In the genomic region with DNA sequence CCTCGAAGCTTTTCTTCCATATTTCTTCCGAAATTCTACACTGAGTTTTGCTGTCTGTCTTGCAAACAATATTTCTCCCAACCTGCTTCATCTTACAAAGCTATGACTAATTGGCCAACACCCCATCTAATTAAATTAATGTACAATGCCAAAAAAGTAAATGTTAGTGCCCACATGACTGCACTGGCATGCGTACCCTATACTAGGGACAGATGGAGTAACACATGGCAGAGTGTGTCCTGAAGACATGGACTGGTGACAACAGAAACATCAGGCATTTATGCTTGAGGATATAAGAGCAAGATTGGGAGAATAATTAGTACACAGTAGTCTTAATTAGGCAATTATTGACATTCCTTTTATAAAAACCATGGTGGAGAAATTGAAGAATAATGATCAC, we compare ENCODE assay signal across 27 cellular contexts.
"Had no signal": no experiment of that assay in that cellular context is flagged by ENCODE, and none has a peak within 500 bp of the region (broad histone marks: within the 10 kb centered on the region; RNA-seq: fewer than 3 reads in every experiment).

No MANE protein-coding gene starts in this region.

- H3K4me2 ChIP-seq: SK-N-SH had no signal

- H3K4me3 ChIP-seq: Peyer's patch, SJSA1 had no signal

- DNase-seq: activated CD4-positive, alpha-beta T cell treated with anti-CD3 and anti-CD28 coated beads, Interleukin-2, amount 10 ng/mL, durations not matched to agents 24 days and 14 days; activated CD4-positive, alpha-beta T cell treated with anti-CD3 and anti-CD28 coated beads, Interleukin-2, amount 50 U/mL, for 4 hours; activated CD8-positive, alpha-beta T cell treated with anti-CD3 and anti-CD28 coated beads for 36 hours; activated effector memory CD4-positive, alpha-beta T cell treated with anti-CD3 and anti-CD28 coated beads, Interleukin-2, amount 50 U/mL, for 16 hours; activated naive CD4-positive, alpha-beta T cell; activated naive CD4-positive, alpha-beta T cell treated with anti-CD3 and anti-CD28 coated beads, Interleukin-2, amount 50 U/mL, for 16 hours; activated naive CD8-positive, alpha-beta T cell treated with anti-CD3 and anti-CD28 coated beads for 36 hours; activated T-cell treated with anti-CD3 and anti-CD28 coated beads, Interleukin-2, amount 50 U/mL, for 1 hour; activated T-cell treated with anti-CD3 and anti-CD28 coated beads, Interleukin-2, amount 50 U/mL, for 72 hours; amniotic stem cell; aorta; brain microvascular endothelial cell; central memory CD4-positive, alpha-beta T cell; cortex of kidney; NCI-H1105; NCI-H1417 treated with DMSO at 0.1 percent for 48 hours; NCI-H2029; NCI-H2227 treated with DMSO at 0.1 percent for 48 hours; NCI-H526; NCI-H748 treated with DMSO at 0.1 percent for 48 hours; NK-92 treated with Interleukin-12 subunit alpha and Interleukin-12 subunit beta, amount 100 ng/mL, for 24 hours; PC-3; Peyer's patch; RPMI8226; SHP77 treated with DMSO at 0.1 percent for 48 hours; SK-N-SH had no signal

- H3K27ac ChIP-seq: brain microvascular endothelial cell, Peyer's patch, SJSA1 had no signal

- H3K4me1 ChIP-seq: Peyer's patch had no signal

- H3K9me3 ChIP-seq: Peyer's patch, SJSA1, SK-N-SH had no signal

- H3K27me3 ChIP-seq: brain microvascular endothelial cell, Peyer's patch, SJSA1 had no signal

- H3K36me3 ChIP-seq: brain microvascular endothelial cell, SJSA1 had no signal
